In the genomic region with DNA sequence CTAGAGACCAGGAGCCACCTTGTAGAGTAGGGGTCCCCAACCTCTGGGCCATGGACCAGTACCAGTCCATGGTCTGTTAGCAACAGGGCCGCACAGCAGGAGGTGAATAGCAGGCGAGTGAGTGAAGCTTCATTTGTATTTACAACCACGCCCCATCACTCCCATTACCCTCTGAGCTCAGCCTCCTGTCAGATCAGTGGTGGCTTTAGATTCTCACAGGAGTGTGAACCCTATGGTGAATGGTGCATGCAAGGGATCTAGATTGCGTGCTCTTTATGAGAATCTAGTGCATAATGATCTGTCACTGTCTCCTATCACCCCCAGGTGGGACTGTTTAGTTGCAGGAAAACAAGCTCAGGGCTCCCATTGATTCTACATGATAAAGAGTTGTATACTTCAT, we compare ENCODE assay signal across 23 cellular contexts.
DNase-seq lines count a peak whose midpoint lies in the region; ATAC-seq and FAIRE-seq lines count a peak whose summit lies in the region.
"Had no signal": no experiment of that assay in that cellular context is flagged by ENCODE, and none has a peak within 500 bp of the region (broad histone marks: within the 10 kb centered on the region; RNA-seq: fewer than 3 reads in every experiment).

No MANE protein-coding gene starts in this region.

- H3K27me3 Mint-ChIP-seq in central memory CD8-positive, alpha-beta T cell = no peaks in the 10 kb centered on the region
- H3K27me3 Mint-ChIP-seq: activated CD4-positive, alpha-beta memory T cell treated with anti-CD3 and anti-CD28 coated beads for 36 hours had no signal

- DNase-seq in NCI-H1417 (lab: John Stamatoyannopoulos, UW) = peak in 2 of 3 experiments; percentile 3 to 34
- no peak for DNase-seq in NCI-H1417 treated with DMSO at 0.1 percent for 48 hours (lab: John Stamatoyannopoulos, UW)
- DNase-seq in NCI-H460 (ENCODE audit: extremely low read depth, low read depth) = peak; percentile 68
- DNase-seq in central memory CD8-positive, alpha-beta T cell (ENCODE audit: low spot score in 2 of 2) = no peak
- no peak for DNase-seq in iPS-NIHi7 (ENCODE audit: extremely low spot score)
- no peak for DNase-seq in urothelium cell line (ENCODE audit: low spot score)
- DNase-seq in NCI-H2227 (lab: John Stamatoyannopoulos, UW; ENCODE audit: unreplicated experiment) = no peak
- DNase-seq in activated CD4-positive, CD25-positive, alpha-beta regulatory T cell (lab: John Stamatoyannopoulos, UW) = no peak
- DNase-seq: activated CD4-positive, alpha-beta memory T cell treated with anti-CD3 and anti-CD28 coated beads for 36 hours; activated gamma-delta T cell treated with Interleukin-2 at 50 U/mL for 16 hours; DMS79; GOT3; Kasumi-1; NCI-H1092 treated with DMSO at 0.1 percent for 48 hours; NCI-H2107; NCI-H526 treated with DMSO at 0.1 percent for 48 hours; ovary; right cardiac atrium; SJCRH30; substantia nigra; WERI-Rb-1 had no signal

- H3K4me3 Mint-ChIP-seq in central memory CD8-positive, alpha-beta T cell = no peak overlapping the region
- H3K4me3 Mint-ChIP-seq: activated CD4-positive, alpha-beta memory T cell treated with anti-CD3 and anti-CD28 coated beads for 36 hours had no signal

- H3K27ac Mint-ChIP-seq in central memory CD8-positive, alpha-beta T cell (ENCODE audit: low read depth) = peak overlapping the region; percentile 90
- H3K27ac Mint-ChIP-seq: activated CD4-positive, alpha-beta memory T cell treated with anti-CD3 and anti-CD28 coated beads for 36 hours had no signal

- H3K9me3 Mint-ChIP-seq in central memory CD8-positive, alpha-beta T cell = no peaks in the 10 kb centered on the region
- H3K9me3 Mint-ChIP-seq: activated CD4-positive, alpha-beta memory T cell treated with anti-CD3 and anti-CD28 coated beads for 36 hours had no signal

- ATAC-seq in central memory CD8-positive, alpha-beta T cell (replicated peaks; ENCODE audit: extremely low read depth, poor library complexity, severe bottlenecking) = no peak

- H3K4me1 Mint-ChIP-seq in central memory CD8-positive, alpha-beta T cell = peaks cover 28% of the 10 kb centered on the region

- H3K36me3 Mint-ChIP-seq in central memory CD8-positive, alpha-beta T cell (ENCODE audit: insufficient read depth) = no peaks in the 10 kb centered on the region
- H3K36me3 Mint-ChIP-seq: activated CD4-positive, alpha-beta memory T cell treated with anti-CD3 and anti-CD28 coated beads for 36 hours had no signal

- no peak for FAIRE-seq in urothelium cell line (lab: Jason Lieb, UNC)
- FAIRE-seq: A204.1, keratinocyte had no signal

Comparison
In these comparisons a context has a peak if more than half of its experiments do, and no peak if none do; other contexts are left out.
1. DNase-seq: peak in NCI-H1417 (2 of 3) and NCI-H460 (single experiment); none in NCI-H1417 treated with DMSO at 0.1 percent for 48 hours (single experiment), central memory CD8-positive, alpha-beta T cell (0 of 2), iPS-NIHi7 (single experiment), urothelium cell line (single experiment), NCI-H2227 (single experiment) and activated CD4-positive, CD25-positive, alpha-beta regulatory T cell (0 of 4).